ENCODE assay signal across 1 cellular context in the genomic region with DNA sequence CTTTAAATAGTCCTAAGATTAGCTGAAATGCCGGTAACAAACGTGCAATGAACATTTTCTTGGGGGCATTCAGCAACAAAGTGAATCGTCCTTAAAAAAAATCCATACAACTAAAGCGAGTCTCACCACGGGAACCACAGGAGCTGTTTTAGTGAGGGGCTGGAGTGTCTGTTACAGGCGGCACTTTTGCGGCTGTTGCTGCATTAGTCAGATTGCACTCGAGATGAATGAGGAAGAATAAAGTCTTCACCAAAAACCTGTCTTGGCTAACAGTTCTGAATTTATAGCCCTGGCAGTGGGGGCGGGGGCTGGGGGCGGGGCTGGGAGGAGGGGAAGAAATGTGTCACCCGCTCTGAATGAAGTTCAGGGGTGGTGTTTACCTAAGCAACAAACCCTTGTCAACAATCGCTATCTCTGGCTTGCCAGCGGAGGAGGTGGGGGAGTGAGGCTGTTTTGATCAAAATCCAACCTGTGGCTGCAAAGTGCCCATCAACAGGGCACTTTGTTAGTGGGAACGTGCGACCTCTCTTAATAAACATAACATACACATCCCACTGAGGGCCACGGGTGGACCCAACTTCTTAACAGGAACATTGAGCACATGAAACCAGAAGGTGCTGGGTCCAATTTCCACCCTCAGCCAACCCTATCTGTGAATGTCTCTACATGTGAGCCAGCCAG.
TF ChIP-seq lines count a peak whose summit lies in the region.

No MANE protein-coding gene starts in this region.

TF ChIP-seq in HepG2, 621 proteins besides CTCF, POLR2A, EP300 and RAD21 (continued from another document and continues in another):
- TF ChIP-seq POGK (CRISPR knock-in tag; conservative IDR thresholded peaks at IDR 0.05) = no peak
- no peak for TF ChIP-seq SNAI1 (CRISPR knock-in tag; IDR thresholded peaks at IDR 0.05; ENCODE audit: borderline replicate concordance)
- no peak for TF ChIP-seq CC2D1A (CRISPR knock-in tag; IDR thresholded peaks at IDR 0.05)
- no peak for TF ChIP-seq ZNF101 (CRISPR knock-in tag; IDR thresholded peaks at IDR 0.05; ENCODE audit: borderline replicate concordance, low read depth)
- no peak for TF ChIP-seq TOE1 (CRISPR knock-in tag; IDR thresholded peaks at IDR 0.05)
- TF ChIP-seq CENPT (CRISPR knock-in tag; IDR thresholded peaks at IDR 0.05; ENCODE audit: low read depth) = no peak
- no peak for TF ChIP-seq IKZF5 (CRISPR knock-in tag; IDR thresholded peaks at IDR 0.05)
- TF ChIP-seq NCOA5 (CRISPR knock-in tag; IDR thresholded peaks at IDR 0.05) = no peak
- no peak for TF ChIP-seq ZNF224 (CRISPR knock-in tag; IDR thresholded peaks at IDR 0.05)
- no peak for TF ChIP-seq ZNF768 (CRISPR knock-in tag; IDR thresholded peaks at IDR 0.05)
- TF ChIP-seq ZNF772 (CRISPR knock-in tag; IDR thresholded peaks at IDR 0.05) = no peak
- no peak for TF ChIP-seq GLI4 (CRISPR knock-in tag; IDR thresholded peaks at IDR 0.05; ENCODE audit: borderline replicate concordance)
- TF ChIP-seq SALL2 (CRISPR knock-in tag; IDR thresholded peaks at IDR 0.05) = no peak
- no peak for TF ChIP-seq CSRNP1 (CRISPR knock-in tag; IDR thresholded peaks at IDR 0.05)
- TF ChIP-seq PAWR (CRISPR knock-in tag; IDR thresholded peaks at IDR 0.05; ENCODE audit: borderline replicate concordance) = no peak
- no peak for TF ChIP-seq ZNF816 (CRISPR knock-in tag; IDR thresholded peaks at IDR 0.05; ENCODE audit: borderline replicate concordance)
- no peak for TF ChIP-seq SOX6 (IDR thresholded peaks at IDR 0.05)
- TF ChIP-seq SOX6 (CRISPR knock-in tag; IDR thresholded peaks at IDR 0.05) = peak; percentile 37; the same call in 1 of the 2 replicates
- no peak for TF ChIP-seq ZNF883 (CRISPR knock-in tag; IDR thresholded peaks at IDR 0.05; ENCODE audit: not compliant biosample characterization)
- TF ChIP-seq IRF1 (CRISPR knock-in tag; IDR thresholded peaks at IDR 0.05; ENCODE audit: low read depth) = no peak
- no peak for TF ChIP-seq REPIN1 (CRISPR knock-in tag; IDR thresholded peaks at IDR 0.05; ENCODE audit: borderline replicate concordance, low read depth)
- no peak for TF ChIP-seq ZNF776 (CRISPR knock-in tag; IDR thresholded peaks at IDR 0.05)
- TF ChIP-seq JUNB (CRISPR knock-in tag; IDR thresholded peaks at IDR 0.05; ENCODE audit: borderline replicate concordance) = no peak
- no peak for TF ChIP-seq BHLHE40 (IDR thresholded peaks at IDR 0.05; ENCODE audit: low read length)
- TF ChIP-seq CBX1 (IDR thresholded peaks at IDR 0.05; ENCODE audit: low read depth) = no peak
- peak; percentile 6; the same call in 1 of the 2 replicates for TF ChIP-seq CHD4 (IDR thresholded peaks at IDR 0.05; ENCODE audit: borderline replicate concordance, low read length)
- TF ChIP-seq TCF12 (IDR thresholded peaks at IDR 0.05) = no peak
- no peak for TF ChIP-seq TCF12 (CRISPR knock-in tag; IDR thresholded peaks at IDR 0.05)
- TF ChIP-seq STAT5B (CRISPR knock-in tag; IDR thresholded peaks at IDR 0.05) = no peak
- peak; percentile 99 for TF ChIP-seq ZNF792 (CRISPR knock-in tag; IDR thresholded peaks at IDR 0.05)
- no peak for TF ChIP-seq ZNF549 (CRISPR knock-in tag; IDR thresholded peaks at IDR 0.05)
- no peak for TF ChIP-seq POGZ (CRISPR knock-in tag; IDR thresholded peaks at IDR 0.05)
- peak; percentile 54; the same call in 1 of the 2 replicates for TF ChIP-seq PAXIP1 (CRISPR knock-in tag; conservative IDR thresholded peaks at IDR 0.05)
- TF ChIP-seq, protein P1, sequence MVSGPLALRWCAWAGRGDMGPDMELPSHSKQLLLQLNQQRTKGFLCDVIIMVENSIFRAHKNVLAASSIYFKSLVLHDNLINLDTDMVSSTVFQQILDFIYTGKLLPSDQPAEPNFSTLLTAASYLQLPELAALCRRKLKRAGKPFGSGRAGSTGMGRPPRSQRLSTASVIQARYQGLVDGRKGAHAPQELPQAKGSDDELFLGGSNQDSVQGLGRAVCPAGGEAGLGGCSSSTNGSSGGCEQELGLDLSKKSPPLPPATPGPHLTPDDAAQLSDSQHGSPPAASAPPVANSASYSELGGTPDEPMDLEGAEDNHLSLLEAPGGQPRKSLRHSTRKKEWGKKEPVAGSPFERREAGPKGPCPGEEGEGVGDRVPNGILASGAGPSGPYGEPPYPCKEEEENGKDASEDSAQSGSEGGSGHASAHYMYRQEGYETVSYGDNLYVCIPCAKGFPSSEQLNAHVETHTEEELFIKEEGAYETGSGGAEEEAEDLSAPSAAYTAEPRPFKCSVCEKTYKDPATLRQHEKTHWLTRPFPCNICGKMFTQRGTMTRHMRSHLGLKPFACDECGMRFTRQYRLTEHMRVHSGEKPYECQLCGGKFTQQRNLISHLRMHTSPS (CRISPR knock-in tag; IDR thresholded peaks at IDR 0.05; ENCODE audit: low read depth) = no peak
- TF ChIP-seq ZNF333 (CRISPR knock-in tag; IDR thresholded peaks at IDR 0.05; ENCODE audit: borderline replicate concordance) = no peak
- TF ChIP-seq, protein P2, sequence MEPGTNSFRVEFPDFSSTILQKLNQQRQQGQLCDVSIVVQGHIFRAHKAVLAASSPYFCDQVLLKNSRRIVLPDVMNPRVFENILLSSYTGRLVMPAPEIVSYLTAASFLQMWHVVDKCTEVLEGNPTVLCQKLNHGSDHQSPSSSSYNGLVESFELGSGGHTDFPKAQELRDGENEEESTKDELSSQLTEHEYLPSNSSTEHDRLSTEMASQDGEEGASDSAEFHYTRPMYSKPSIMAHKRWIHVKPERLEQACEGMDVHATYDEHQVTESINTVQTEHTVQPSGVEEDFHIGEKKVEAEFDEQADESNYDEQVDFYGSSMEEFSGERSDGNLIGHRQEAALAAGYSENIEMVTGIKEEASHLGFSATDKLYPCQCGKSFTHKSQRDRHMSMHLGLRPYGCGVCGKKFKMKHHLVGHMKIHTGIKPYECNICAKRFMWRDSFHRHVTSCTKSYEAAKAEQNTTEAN (CRISPR knock-in tag; conservative IDR thresholded peaks at IDR 0.05) = no peak
- peak; percentile 28; the same call in 1 of the 3 replicates for TF ChIP-seq MXI1 (IDR thresholded peaks at IDR 0.05; ENCODE audit: borderline replicate concordance, low read depth, low read length)
- no peak for TF ChIP-seq ZBTB1 (CRISPR knock-in tag; IDR thresholded peaks at IDR 0.05; ENCODE audit: borderline replicate concordance)
- TF ChIP-seq TOPORS (CRISPR knock-in tag; IDR thresholded peaks at IDR 0.05) = no peak
- TF ChIP-seq ZNF569 (CRISPR knock-in tag; IDR thresholded peaks at IDR 0.05; ENCODE audit: borderline replicate concordance) = no peak
- TF ChIP-seq, protein P3, sequence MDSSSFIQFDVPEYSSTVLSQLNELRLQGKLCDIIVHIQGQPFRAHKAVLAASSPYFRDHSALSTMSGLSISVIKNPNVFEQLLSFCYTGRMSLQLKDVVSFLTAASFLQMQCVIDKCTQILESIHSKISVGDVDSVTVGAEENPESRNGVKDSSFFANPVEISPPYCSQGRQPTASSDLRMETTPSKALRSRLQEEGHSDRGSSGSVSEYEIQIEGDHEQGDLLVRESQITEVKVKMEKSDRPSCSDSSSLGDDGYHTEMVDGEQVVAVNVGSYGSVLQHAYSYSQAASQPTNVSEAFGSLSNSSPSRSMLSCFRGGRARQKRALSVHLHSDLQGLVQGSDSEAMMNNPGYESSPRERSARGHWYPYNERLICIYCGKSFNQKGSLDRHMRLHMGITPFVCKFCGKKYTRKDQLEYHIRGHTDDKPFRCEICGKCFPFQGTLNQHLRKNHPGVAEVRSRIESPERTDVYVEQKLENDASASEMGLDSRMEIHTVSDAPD (CRISPR knock-in tag; IDR thresholded peaks at IDR 0.05) = no peak
- no peak for TF ChIP-seq SATB2 (CRISPR knock-in tag; IDR thresholded peaks at IDR 0.05)
- TF ChIP-seq MTF1 (CRISPR knock-in tag; IDR thresholded peaks at IDR 0.05) = no peak
- no peak for TF ChIP-seq CERS6 (CRISPR knock-in tag; IDR thresholded peaks at IDR 0.05)
